In the genomic region with DNA sequence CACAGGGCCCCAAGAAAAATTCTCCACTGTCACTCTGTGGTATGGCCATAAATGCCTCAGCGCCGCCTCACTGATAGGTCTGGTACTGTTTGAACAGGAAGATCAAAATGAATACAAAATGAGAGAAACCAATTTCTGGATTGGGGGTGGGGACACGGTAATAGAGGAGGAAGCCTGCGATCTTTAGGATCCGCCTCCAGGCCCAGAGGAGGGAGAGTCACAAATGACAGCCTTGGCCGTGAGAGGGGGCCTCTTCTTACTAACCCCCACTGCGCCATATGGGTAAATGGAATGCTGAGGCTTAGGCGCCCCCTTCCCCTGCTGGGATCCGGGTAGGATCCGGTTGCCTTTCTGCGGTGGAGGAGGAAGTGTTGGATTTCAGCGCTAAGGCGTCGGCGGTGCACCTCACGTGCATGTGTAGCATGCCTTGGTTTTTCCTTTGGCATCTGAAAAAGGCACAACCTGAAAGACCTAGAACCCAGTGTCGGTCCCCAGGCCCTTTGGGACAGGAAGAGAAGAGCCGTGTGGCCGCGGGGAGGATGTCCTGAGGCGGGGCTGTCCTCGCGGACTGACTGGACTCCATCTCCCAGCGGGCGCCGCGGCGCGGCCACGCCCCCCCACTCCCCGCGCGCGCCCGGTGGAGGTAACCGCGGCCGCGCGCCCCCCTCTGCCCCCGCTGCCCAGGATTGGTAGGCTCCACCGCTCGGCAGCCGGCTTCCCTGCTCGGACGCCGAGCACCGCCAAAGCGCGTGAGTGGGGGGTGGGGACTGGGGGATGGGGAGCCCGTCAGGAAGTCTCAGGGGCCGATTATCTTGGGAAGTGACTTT, we compare ENCODE assay signal across 1 cellular context.
TF ChIP-seq lines count a peak whose summit lies in the region.

No MANE protein-coding gene starts in this region.

TF ChIP-seq in HepG2, 621 proteins besides CTCF, POLR2A, EP300 and RAD21 (continued from another document and continues in another):
- TF ChIP-seq GRHL1 (CRISPR knock-in tag; conservative IDR thresholded peaks at IDR 0.05): no peak
- TF ChIP-seq ESRRA (CRISPR knock-in tag; IDR thresholded peaks at IDR 0.05; ENCODE audit: low read depth): no peak
- TF ChIP-seq ZFP62 (CRISPR knock-in tag; IDR thresholded peaks at IDR 0.05): no peak
- TF ChIP-seq SRY (CRISPR knock-in tag; IDR thresholded peaks at IDR 0.05): no peak; the same call in 1 of the 2 replicates
- TF ChIP-seq ZMYM2 (CRISPR knock-in tag; IDR thresholded peaks at IDR 0.05): no peak
- TF ChIP-seq ZNF75D (CRISPR knock-in tag; IDR thresholded peaks at IDR 0.05; ENCODE audit: borderline replicate concordance): no peak
- no peak; the same call in 1 of the 2 replicates for TF ChIP-seq NCOA1 (CRISPR knock-in tag; IDR thresholded peaks at IDR 0.05)
- TF ChIP-seq ZNF672 (CRISPR knock-in tag; IDR thresholded peaks at IDR 0.05): no peak
- no peak for TF ChIP-seq XBP1 (CRISPR knock-in tag; IDR thresholded peaks at IDR 0.05)
- TF ChIP-seq MATR3 (CRISPR knock-in tag; IDR thresholded peaks at IDR 0.05): no peak
- TF ChIP-seq, protein P1, sequence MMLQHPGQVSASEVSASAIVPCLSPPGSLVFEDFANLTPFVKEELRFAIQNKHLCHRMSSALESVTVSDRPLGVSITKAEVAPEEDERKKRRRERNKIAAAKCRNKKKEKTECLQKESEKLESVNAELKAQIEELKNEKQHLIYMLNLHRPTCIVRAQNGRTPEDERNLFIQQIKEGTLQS (CRISPR knock-in tag; IDR thresholded peaks at IDR 0.05): 0 out of 2 replicates have a peak, but pooled peaks have one; percentile 28
- TF ChIP-seq, protein P2, sequence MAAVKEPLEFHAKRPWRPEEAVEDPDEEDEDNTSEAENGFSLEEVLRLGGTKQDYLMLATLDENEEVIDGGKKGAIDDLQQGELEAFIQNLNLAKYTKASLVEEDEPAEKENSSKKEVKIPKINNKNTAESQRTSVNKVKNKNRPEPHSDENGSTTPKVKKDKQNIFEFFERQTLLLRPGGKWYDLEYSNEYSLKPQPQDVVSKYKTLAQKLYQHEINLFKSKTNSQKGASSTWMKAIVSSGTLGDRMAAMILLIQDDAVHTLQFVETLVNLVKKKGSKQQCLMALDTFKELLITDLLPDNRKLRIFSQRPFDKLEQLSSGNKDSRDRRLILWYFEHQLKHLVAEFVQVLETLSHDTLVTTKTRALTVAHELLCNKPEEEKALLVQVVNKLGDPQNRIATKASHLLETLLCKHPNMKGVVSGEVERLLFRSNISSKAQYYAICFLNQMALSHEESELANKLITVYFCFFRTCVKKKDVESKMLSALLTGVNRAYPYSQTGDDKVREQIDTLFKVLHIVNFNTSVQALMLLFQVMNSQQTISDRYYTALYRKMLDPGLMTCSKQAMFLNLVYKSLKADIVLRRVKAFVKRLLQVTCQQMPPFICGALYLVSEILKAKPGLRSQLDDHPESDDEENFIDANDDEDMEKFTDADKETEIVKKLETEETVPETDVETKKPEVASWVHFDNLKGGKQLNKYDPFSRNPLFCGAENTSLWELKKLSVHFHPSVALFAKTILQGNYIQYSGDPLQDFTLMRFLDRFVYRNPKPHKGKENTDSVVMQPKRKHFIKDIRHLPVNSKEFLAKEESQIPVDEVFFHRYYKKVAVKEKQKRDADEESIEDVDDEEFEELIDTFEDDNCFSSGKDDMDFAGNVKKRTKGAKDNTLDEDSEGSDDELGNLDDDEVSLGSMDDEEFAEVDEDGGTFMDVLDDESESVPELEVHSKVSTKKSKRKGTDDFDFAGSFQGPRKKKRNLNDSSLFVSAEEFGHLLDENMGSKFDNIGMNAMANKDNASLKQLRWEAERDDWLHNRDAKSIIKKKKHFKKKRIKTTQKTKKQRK (IDR thresholded peaks at IDR 0.05; ENCODE audit: low read length): no peak
- TF ChIP-seq ZNF451 (CRISPR knock-in tag; IDR thresholded peaks at IDR 0.05): no peak
- TF ChIP-seq FOXA3 (CRISPR knock-in tag; IDR thresholded peaks at IDR 0.05): no peak; the same call in 1 of the 2 replicates
- TF ChIP-seq ZNF232 (CRISPR knock-in tag; IDR thresholded peaks at IDR 0.05; ENCODE audit: borderline replicate concordance): peak; percentile 42; the same call in 1 of the 2 replicates
- TF ChIP-seq ZSCAN21 (CRISPR knock-in tag; IDR thresholded peaks at IDR 0.05; ENCODE audit: borderline replicate concordance): no peak
- no peak for TF ChIP-seq ZNF839 (CRISPR knock-in tag; IDR thresholded peaks at IDR 0.05; ENCODE audit: borderline replicate concordance)
- no peak for TF ChIP-seq ZNF142 (CRISPR knock-in tag; IDR thresholded peaks at IDR 0.05)
- TF ChIP-seq, protein P3, sequence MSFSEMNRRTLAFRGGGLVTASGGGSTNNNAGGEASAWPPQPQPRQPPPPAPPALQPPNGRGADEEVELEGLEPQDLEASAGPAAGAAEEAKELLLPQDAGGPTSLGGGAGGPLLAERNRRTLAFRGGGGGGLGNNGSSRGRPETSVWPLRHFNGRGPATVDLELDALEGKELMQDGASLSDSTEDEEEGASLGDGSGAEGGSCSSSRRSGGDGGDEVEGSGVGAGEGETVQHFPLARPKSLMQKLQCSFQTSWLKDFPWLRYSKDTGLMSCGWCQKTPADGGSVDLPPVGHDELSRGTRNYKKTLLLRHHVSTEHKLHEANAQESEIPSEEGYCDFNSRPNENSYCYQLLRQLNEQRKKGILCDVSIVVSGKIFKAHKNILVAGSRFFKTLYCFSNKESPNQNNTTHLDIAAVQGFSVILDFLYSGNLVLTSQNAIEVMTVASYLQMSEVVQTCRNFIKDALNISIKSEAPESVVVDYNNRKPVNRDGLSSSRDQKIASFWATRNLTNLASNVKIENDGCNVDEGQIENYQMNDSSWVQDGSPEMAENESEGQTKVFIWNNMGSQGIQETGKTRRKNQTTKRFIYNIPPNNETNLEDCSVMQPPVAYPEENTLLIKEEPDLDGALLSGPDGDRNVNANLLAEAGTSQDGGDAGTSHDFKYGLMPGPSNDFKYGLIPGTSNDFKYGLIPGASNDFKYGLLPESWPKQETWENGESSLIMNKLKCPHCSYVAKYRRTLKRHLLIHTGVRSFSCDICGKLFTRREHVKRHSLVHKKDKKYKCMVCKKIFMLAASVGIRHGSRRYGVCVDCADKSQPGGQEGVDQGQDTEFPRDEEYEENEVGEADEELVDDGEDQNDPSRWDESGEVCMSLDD (CRISPR knock-in tag; IDR thresholded peaks at IDR 0.05; ENCODE audit: borderline replicate concordance): no peak
- no peak for TF ChIP-seq REXO4 (CRISPR knock-in tag; IDR thresholded peaks at IDR 0.05; ENCODE audit: borderline replicate concordance)
- peak; percentile 94 for TF ChIP-seq THAP11 (CRISPR knock-in tag; IDR thresholded peaks at IDR 0.05)
- TF ChIP-seq, protein P4, sequence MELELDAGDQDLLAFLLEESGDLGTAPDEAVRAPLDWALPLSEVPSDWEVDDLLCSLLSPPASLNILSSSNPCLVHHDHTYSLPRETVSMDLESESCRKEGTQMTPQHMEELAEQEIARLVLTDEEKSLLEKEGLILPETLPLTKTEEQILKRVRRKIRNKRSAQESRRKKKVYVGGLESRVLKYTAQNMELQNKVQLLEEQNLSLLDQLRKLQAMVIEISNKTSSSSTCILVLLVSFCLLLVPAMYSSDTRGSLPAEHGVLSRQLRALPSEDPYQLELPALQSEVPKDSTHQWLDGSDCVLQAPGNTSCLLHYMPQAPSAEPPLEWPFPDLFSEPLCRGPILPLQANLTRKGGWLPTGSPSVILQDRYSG (CRISPR knock-in tag; IDR thresholded peaks at IDR 0.05): no peak
- peak; percentile 51; the same call in 1 of the 2 replicates for TF ChIP-seq ZKSCAN8 (CRISPR knock-in tag; IDR thresholded peaks at IDR 0.05; ENCODE audit: borderline replicate concordance)
- TF ChIP-seq KDM3A (CRISPR knock-in tag; IDR thresholded peaks at IDR 0.05; ENCODE audit: low read depth): peak; percentile 31; the same call in 1 of the 2 replicates
- TF ChIP-seq ZC3H4 (CRISPR knock-in tag; IDR thresholded peaks at IDR 0.05; ENCODE audit: borderline replicate concordance): no peak; the same call in 1 of the 2 replicates
- TF ChIP-seq ARID2 (CRISPR knock-in tag; IDR thresholded peaks at IDR 0.05; ENCODE audit: borderline replicate concordance): 0 out of 2 replicates have a peak, but pooled peaks have one; percentile 45
- TF ChIP-seq ZBTB44 (CRISPR knock-in tag; IDR thresholded peaks at IDR 0.05): no peak
- TF ChIP-seq, protein P5, sequence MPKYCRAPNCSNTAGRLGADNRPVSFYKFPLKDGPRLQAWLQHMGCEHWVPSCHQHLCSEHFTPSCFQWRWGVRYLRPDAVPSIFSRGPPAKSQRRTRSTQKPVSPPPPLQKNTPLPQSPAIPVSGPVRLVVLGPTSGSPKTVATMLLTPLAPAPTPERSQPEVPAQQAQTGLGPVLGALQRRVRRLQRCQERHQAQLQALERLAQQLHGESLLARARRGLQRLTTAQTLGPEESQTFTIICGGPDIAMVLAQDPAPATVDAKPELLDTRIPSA (CRISPR knock-in tag; IDR thresholded peaks at IDR 0.05; ENCODE audit: borderline replicate concordance): peak; percentile 5; the same call in 1 of the 2 replicates
- TF ChIP-seq SKI (IDR thresholded peaks at IDR 0.05; ENCODE audit: partially characterized antibody): peak; percentile 20
- no peak for TF ChIP-seq TIGD3 (CRISPR knock-in tag; IDR thresholded peaks at IDR 0.05; ENCODE audit: borderline replicate concordance)
- TF ChIP-seq ZNF567 (CRISPR knock-in tag; IDR thresholded peaks at IDR 0.05; ENCODE audit: borderline replicate concordance): peak; percentile 39; the same call in 1 of the 2 replicates
- TF ChIP-seq ZNF33B (CRISPR knock-in tag; IDR thresholded peaks at IDR 0.05): no peak
- TF ChIP-seq ATRX (CRISPR knock-in tag; IDR thresholded peaks at IDR 0.05; ENCODE audit: borderline replicate concordance): no peak
- no peak for TF ChIP-seq ZNF775 (CRISPR knock-in tag; IDR thresholded peaks at IDR 0.05; ENCODE audit: borderline replicate concordance)
- peak; percentile 84 for TF ChIP-seq ZNF430 (CRISPR knock-in tag; IDR thresholded peaks at IDR 0.05)
- TF ChIP-seq FOXP1 (IDR thresholded peaks at IDR 0.05): no peak
- TF ChIP-seq FOXP1 (CRISPR knock-in tag; IDR thresholded peaks at IDR 0.05): no peak; the same call in 1 of the 2 replicates
